In the genomic region with DNA sequence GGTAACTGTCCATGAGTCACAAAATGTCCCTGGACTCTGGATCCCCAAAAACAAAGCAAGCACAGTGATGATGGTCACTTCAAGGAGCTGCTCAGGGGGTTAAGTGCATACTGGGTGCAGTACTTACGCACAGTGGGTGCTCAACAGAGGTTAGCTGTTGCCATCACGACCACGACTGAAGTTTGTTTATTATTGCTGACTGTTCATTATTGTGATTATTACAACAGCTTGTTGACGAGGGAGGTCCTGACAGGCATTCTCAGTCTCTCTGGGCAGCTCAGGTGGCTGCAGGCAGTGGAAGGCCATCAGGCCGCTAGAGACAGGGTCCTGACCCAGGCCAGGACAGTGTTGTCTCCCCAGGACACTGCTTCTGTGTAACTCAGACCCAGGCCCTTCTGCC, we compare ENCODE assay signal across 18 cellular contexts.
DNase-seq lines count a peak whose midpoint lies in the region; ATAC-seq, FAIRE-seq and TF ChIP-seq lines count a peak whose summit lies in the region.
"Had no signal": no experiment of that assay in that cellular context is flagged by ENCODE, and none has a peak within 500 bp of the region (broad histone marks: within the 10 kb centered on the region; RNA-seq: fewer than 3 reads in every experiment).

No MANE protein-coding gene starts in this region.

- H3K4me3 ChIP-seq in GM23338 (no peak overlapping the region), HUES48 (ENCODE audit: low read depth, low read length) (no peak overlapping the region), K562 (no peak overlapping the region)

- no peaks in the 10 kb centered on the region for H3K9me1 ChIP-seq in K562 (ENCODE audit: control insufficient read depth, insufficient read depth, low read length)

- H3K4me1 Mint-ChIP-seq in GM23338: peaks cover 45% of the 10 kb centered on the region

- peak overlapping the region; percentile 33; the same call in 1 of the 3 replicates for H3K4me3 Mint-ChIP-seq in GM23338
- H3K4me3 Mint-ChIP-seq: CD4-positive, alpha-beta T cell had no signal

- H3K4me1 ChIP-seq in GM23338 (ENCODE audit: insufficient read depth) (peaks cover 5% of the 10 kb centered on the region), HUES48 (ENCODE audit: control insufficient read depth, insufficient read depth, low read length) (peaks cover 21% of the 10 kb centered on the region), K562 (replicated peaks in 1 of 2; ENCODE audit: control insufficient read depth in 2 of 2, insufficient read depth in 2 of 2, low read length in 2 of 2) (no peaks in the 10 kb centered on the region)
- H3K4me1 ChIP-seq: Caco-2 had no signal

- no peaks in the 10 kb centered on the region for H3K9me2 ChIP-seq in GM23338 (ENCODE audit: insufficient read depth)

- no peak overlapping the region for H3K27ac ChIP-seq in GM23338 (ENCODE audit: low read depth)
- H3K27ac ChIP-seq in HUES48 (ENCODE audit: low read depth, low read length): peak overlapping the region; percentile 59
- no peak overlapping the region for H3K27ac ChIP-seq in K562 (ENCODE audit: extremely low read depth, low read depth, low read length)
- H3K27ac ChIP-seq: C4-2B, KMS-11 had no signal

- no peak for TF ChIP-seq RAD21 in K562 (CRISPR knock-in tag; conservative IDR thresholded peaks at IDR 0.05 in 1 of 2, IDR thresholded peaks at IDR 0.05 in 1 of 2)

- TF ChIP-seq EP300 in K562 (IDR thresholded peaks at IDR 0.05; ENCODE audit: low read length): no peak

- peak overlapping the region; percentile 38; the same call in 1 of the 2 replicates for H3K27ac Mint-ChIP-seq in GM23338
- H3K27ac Mint-ChIP-seq: CD4-positive, alpha-beta T cell had no signal

- TF ChIP-seq CTCF in GM23338 (conservative IDR thresholded peaks at IDR 0.05; ENCODE audit: low read depth in 2 of 2) (no peak), K562 (IDR thresholded peaks at IDR 0.05 in 2 of 3, conservative IDR thresholded peaks at IDR 0.05 in 1 of 3; ENCODE audit: insufficient read depth in 2 of 3, low read depth in 1 of 3, low read length in 3 of 3) (no peak)

- peak overlapping the region; percentile 57 for H3K4me2 ChIP-seq in GM23338
- H3K4me2 ChIP-seq in K562 (ENCODE audit: insufficient read depth, low read length): no peak overlapping the region
- H3K4me2 ChIP-seq: KMS-11 had no signal

- POLR2A ChIA-PET in K562 (lab: Yijun Ruan, JAX): interaction anchor here (0.6 kb wide), 1 partner anchor 11 kb away, joined by 4 read pairs; no protein-coding TSS in a partner anchor

- H4K20me1 ChIP-seq in GM23338 (replicated peaks; ENCODE audit: insufficient read depth) (no peaks in the 10 kb centered on the region; the same call in 1 of the 2 replicates), K562 (replicated peaks; ENCODE audit: control insufficient read depth, insufficient read depth, low read length) (peaks cover 7% of the 10 kb centered on the region; the same call in 1 of the 2 replicates)

- no peak for FAIRE-seq in K562 (lab: Jason Lieb, UNC)
- FAIRE-seq: A204.1, D721Med, GM12892, GM18507 had no signal

- peaks cover 23% of the 10 kb centered on the region for H3K27me3 Mint-ChIP-seq in GM23338 (ENCODE audit: insufficient read depth, low read depth, poor library complexity)

- CTCF ChIA-PET in K562 (lab: Yijun Ruan, JAX; ENCODE audit: low intra/inter-chr PET ratio): no interaction called here

- TF ChIP-seq POLR2A in K562 (conservative IDR thresholded peaks at IDR 0.05): no peak

- no peaks in the 10 kb centered on the region for H3K27me3 ChIP-seq in GM23338 (ENCODE audit: insufficient read depth)
- H3K27me3 ChIP-seq in HUES48 (ENCODE audit: control insufficient read depth, insufficient read depth, low read length): no peaks in the 10 kb centered on the region
- H3K27me3 ChIP-seq in K562 (ENCODE audit: control insufficient read depth in 2 of 2, insufficient read depth in 2 of 2, low read length in 2 of 2): peaks cover 3 to 56% of the 10 kb centered on the region in 2 experiments; a peak in 3 of 5 replicates

- WGBS in K562 (ENCODE audit: insufficient coverage, low coverage, missing lambda C conversion rate): 2% methylated on average over 5 of the region's 5 CpGs

- H2AFZ ChIP-seq in GM23338 (no peak overlapping the region), K562 (ENCODE audit: low read depth, low read length) (no peak overlapping the region)

- H3K9me3 ChIP-seq in HUES48 (ENCODE audit: control insufficient read depth, insufficient read depth, low read length): no peaks in the 10 kb centered on the region
- H3K9me3 ChIP-seq in K562 (replicated peaks; ENCODE audit: control insufficient read depth, insufficient read depth, low read depth, low read length): no peaks in the 10 kb centered on the region
- H3K9me3 ChIP-seq: Caco-2 had no signal

- H3K9me3 Mint-ChIP-seq in GM23338: peaks cover 4% of the 10 kb centered on the region; the same call in 2 of the 3 replicates

- ATAC-seq in GM23338 (no peak), K562 (no peak)

- intact Hi-C loops in K562 (cut with micrococcal nuclease): no loop called here

- no peaks in the 10 kb centered on the region for H3K36me3 ChIP-seq in GM23338 (ENCODE audit: insufficient read depth)
- H3K36me3 ChIP-seq in HUES48 (ENCODE audit: control insufficient read depth, insufficient read depth, low read length): no peaks in the 10 kb centered on the region; the same call in 1 of the 2 replicates
- no peaks in the 10 kb centered on the region for H3K36me3 ChIP-seq in K562 (ENCODE audit: control insufficient read depth, insufficient read depth, low read length)

- no TSS peak for BruUV-seq in K562 (replicated peaks; lab: Mats Ljungman, UMichigan)

- no peak for DNase-seq in GM23338 (ENCODE audit: low spot score)
- no peak for DNase-seq in K562 (ENCODE audit: extremely low read depth in 1 of 4, low spot score in 3 of 4)
- no peak for DNase-seq in SHP77 (lab: John Stamatoyannopoulos, UW)
- no peak for DNase-seq in cerebellar cortex (ENCODE audit: low spot score)
- no peak for DNase-seq in NCI-H2029 (lab: John Stamatoyannopoulos, UW)
- DNase-seq: AML-193; Caco-2; CD4-positive, alpha-beta T cell; GDM1; GOT3; HCEC 1CT had no signal

- H3K79me2 ChIP-seq in GM23338 (replicated peaks; ENCODE audit: insufficient read depth): no peaks in the 10 kb centered on the region
- H3K79me2 ChIP-seq in K562 (ENCODE audit: control insufficient read depth, insufficient read depth, low read length): no peaks in the 10 kb centered on the region

- H3F3A ChIP-seq in GM23338 (replicated peaks; ENCODE audit: low read depth): no peaks in the 10 kb centered on the region

- no peak overlapping the region for H3K9ac ChIP-seq in HUES48 (ENCODE audit: low read depth, low read length)
- H3K9ac ChIP-seq in K562 (ENCODE audit: insufficient read depth in 1 of 2, low read depth in 2 of 2, low read length in 2 of 2): no peak overlapping the region
- H3K9ac ChIP-seq: KMS-11 had no signal

- peaks cover 7% of the 10 kb centered on the region for H3K36me3 Mint-ChIP-seq in GM23338 (ENCODE audit: low read depth)

- in situ Hi-C loops in K562 (cut with MboI): no loop called here

TF ChIP-seq in GM23338, 12 proteins besides CTCF, POLR2A, EP300 and RAD21 (continues in another document):
- no peak for TF ChIP-seq ZNF331 (CRISPR knock-in tag; IDR thresholded peaks at IDR 0.05; ENCODE audit: low read depth)

TF ChIP-seq in K562, 482 proteins besides CTCF, POLR2A, EP300 and RAD21:
- TF ChIP-seq CXXC5 (CRISPR knock-in tag; IDR thresholded peaks at IDR 0.05): no peak
- no peak for TF ChIP-seq SIX5 (IDR thresholded peaks at IDR 0.05; ENCODE audit: borderline replicate concordance in 1 of 2, insufficient read depth in 1 of 2, low read depth in 1 of 2, low read length in 2 of 2)
- TF ChIP-seq ZNF316 (IDR thresholded peaks at IDR 0.05): peak; percentile 80
- TF ChIP-seq C11orf30 (IDR thresholded peaks at IDR 0.05; ENCODE audit: low read depth): peak; percentile 66; the same call in 1 of the 2 replicates
- TF ChIP-seq PHB (CRISPR knock-in tag; IDR thresholded peaks at IDR 0.05): no peak
- no peak for TF ChIP-seq DDX20 (tag; IDR thresholded peaks at IDR 0.05; ENCODE audit: low read depth)
- TF ChIP-seq, protein P1, sequence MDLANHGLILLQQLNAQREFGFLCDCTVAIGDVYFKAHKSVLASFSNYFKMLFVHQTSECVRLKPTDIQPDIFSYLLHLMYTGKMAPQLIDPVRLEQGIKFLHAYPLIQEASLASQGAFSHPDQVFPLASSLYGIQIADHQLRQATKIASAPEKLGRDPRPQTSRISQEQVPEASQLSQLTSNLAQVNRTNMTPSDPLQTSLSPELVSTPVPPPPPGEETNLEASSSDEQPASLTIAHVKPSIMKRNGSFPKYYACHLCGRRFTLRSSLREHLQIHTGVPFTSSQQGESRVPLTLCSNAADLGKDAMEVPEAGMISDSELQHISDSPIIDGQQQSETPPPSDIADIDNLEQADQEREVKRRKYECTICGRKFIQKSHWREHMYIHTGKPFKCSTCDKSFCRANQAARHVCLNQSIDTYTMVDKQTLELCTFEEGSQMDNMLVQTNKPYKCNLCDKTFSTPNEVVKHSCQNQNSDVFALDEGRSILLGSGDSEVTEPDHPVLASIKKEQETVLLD (IDR thresholded peaks at IDR 0.05): no peak
- TF ChIP-seq ZNF584 (CRISPR knock-in tag; IDR thresholded peaks at IDR 0.05; ENCODE audit: low read depth): no peak
- TF ChIP-seq MAFG (tag; conservative IDR thresholded peaks at IDR 0.05): peak; percentile 69
- no peak for TF ChIP-seq ETV1 (tag; conservative IDR thresholded peaks at IDR 0.05; ENCODE audit: low read depth)
- peak; percentile 54 for TF ChIP-seq MAFK (IDR thresholded peaks at IDR 0.05; ENCODE audit: low read length)
- TF ChIP-seq, protein P2, sequence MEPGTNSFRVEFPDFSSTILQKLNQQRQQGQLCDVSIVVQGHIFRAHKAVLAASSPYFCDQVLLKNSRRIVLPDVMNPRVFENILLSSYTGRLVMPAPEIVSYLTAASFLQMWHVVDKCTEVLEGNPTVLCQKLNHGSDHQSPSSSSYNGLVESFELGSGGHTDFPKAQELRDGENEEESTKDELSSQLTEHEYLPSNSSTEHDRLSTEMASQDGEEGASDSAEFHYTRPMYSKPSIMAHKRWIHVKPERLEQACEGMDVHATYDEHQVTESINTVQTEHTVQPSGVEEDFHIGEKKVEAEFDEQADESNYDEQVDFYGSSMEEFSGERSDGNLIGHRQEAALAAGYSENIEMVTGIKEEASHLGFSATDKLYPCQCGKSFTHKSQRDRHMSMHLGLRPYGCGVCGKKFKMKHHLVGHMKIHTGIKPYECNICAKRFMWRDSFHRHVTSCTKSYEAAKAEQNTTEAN (CRISPR knock-in tag; IDR thresholded peaks at IDR 0.05): no peak
- no peak for TF ChIP-seq GATAD2B (IDR thresholded peaks at IDR 0.05; ENCODE audit: borderline replicate concordance)
- TF ChIP-seq MAFF (IDR thresholded peaks at IDR 0.05; ENCODE audit: low read length): peak; percentile 70
- TF ChIP-seq BRD9 (IDR thresholded peaks at IDR 0.05; ENCODE audit: low read depth, partially characterized antibody): no peak
- no peak for TF ChIP-seq GTF2A2 (tag; IDR thresholded peaks at IDR 0.05)
- TF ChIP-seq BCL6 (CRISPR knock-in tag; IDR thresholded peaks at IDR 0.05): no peak
TF ChIP-seq in K562: peak in this region for 5.
